ENCODE assay signal across 1 cellular context in genomic region chr11:75568616-75569219, GRCh38.
TF ChIP-seq lines count a peak whose summit lies in the region.

No MANE protein-coding gene starts in this region.

TF ChIP-seq in GM23338, 12 proteins besides CTCF, POLR2A, EP300 and RAD21 (continued from another document):
- TF ChIP-seq, protein P1, sequence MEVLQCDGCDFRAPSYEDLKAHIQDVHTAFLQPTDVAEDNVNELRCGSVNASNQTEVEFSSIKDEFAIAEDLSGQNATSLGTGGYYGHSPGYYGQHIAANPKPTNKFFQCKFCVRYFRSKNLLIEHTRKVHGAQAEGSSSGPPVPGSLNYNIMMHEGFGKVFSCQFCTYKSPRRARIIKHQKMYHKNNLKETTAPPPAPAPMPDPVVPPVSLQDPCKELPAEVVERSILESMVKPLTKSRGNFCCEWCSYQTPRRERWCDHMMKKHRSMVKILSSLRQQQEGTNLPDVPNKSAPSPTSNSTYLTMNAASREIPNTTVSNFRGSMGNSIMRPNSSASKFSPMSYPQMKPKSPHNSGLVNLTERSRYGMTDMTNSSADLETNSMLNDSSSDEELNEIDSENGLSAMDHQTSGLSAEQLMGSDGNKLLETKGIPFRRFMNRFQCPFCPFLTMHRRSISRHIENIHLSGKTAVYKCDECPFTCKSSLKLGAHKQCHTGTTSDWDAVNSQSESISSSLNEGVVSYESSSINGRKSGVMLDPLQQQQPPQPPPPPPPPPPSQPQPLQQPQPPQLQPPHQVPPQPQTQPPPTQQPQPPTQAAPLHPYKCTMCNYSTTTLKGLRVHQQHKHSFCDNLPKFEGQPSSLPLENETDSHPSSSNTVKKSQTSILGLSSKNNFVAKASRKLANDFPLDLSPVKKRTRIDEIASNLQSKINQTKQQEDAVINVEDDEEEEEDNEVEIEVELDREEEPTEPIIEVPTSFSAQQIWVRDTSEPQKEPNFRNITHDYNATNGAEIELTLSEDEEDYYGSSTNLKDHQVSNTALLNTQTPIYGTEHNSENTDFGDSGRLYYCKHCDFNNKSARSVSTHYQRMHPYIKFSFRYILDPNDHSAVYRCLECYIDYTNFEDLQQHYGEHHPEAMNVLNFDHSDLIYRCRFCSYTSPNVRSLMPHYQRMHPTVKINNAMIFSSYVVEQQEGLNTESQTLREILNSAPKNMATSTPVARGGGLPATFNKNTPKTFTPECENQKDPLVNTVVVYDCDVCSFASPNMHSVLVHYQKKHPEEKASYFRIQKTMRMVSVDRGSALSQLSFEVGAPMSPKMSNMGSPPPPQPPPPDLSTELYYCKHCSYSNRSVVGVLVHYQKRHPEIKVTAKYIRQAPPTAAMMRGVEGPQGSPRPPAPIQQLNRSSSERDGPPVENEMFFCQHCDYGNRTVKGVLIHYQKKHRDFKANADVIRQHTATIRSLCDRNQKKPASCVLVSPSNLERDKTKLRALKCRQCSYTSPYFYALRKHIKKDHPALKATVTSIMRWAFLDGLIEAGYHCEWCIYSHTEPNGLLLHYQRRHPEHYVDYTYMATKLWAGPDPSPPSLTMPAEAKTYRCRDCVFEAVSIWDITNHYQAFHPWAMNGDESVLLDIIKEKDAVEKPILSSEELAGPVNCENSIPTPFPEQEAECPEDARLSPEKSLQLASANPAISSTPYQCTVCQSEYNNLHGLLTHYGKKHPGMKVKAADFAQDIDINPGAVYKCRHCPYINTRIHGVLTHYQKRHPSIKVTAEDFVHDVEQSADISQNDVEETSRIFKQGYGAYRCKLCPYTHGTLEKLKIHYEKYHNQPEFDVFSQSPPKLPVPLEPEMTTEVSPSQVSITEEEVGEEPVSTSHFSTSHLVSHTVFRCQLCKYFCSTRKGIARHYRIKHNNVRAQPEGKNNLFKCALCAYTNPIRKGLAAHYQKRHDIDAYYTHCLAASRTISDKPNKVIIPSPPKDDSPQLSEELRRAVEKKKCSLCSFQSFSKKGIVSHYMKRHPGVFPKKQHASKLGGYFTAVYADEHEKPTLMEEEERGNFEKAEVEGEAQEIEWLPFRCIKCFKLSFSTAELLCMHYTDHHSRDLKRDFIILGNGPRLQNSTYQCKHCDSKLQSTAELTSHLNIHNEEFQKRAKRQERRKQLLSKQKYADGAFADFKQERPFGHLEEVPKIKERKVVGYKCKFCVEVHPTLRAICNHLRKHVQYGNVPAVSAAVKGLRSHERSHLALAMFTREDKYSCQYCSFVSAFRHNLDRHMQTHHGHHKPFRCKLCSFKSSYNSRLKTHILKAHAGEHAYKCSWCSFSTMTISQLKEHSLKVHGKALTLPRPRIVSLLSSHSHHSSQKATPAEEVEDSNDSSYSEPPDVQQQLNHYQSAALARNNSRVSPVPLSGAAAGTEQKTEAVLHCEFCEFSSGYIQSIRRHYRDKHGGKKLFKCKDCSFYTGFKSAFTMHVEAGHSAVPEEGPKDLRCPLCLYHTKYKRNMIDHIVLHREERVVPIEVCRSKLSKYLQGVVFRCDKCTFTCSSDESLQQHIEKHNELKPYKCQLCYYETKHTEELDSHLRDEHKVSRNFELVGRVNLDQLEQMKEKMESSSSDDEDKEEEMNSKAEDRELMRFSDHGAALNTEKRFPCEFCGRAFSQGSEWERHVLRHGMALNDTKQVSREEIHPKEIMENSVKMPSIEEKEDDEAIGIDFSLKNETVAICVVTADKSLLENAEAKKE (CRISPR knock-in tag; IDR thresholded peaks at IDR 0.05): no peak
- no peak for TF ChIP-seq ZNF114 (CRISPR knock-in tag; IDR thresholded peaks at IDR 0.05)
